1 cellular context compared by ENCODE assay signal in the genomic region with DNA sequence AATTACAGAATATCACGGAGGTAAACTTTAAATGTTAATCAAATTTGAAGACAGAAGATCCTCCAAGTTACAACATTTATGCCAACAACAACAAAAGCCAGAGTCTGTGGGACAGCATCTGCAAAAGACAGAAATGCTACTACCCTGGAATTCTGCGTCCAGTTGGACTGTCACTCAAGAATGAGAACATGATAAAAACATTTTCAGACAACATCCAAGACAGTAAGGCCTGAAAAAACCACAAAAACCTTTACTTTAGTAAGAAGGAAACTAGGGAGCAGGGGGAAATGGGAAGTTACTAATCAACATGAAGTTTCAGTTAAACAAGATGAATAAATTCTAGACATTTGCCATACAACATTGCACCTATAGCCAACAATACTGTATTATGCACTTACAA.
TF ChIP-seq lines count a peak whose summit lies in the region.

No MANE protein-coding gene starts in this region.

TF ChIP-seq in SK-N-SH, 30 proteins besides CTCF, POLR2A, EP300 and RAD21 (continued from another document):
- TF ChIP-seq, protein P1, sequence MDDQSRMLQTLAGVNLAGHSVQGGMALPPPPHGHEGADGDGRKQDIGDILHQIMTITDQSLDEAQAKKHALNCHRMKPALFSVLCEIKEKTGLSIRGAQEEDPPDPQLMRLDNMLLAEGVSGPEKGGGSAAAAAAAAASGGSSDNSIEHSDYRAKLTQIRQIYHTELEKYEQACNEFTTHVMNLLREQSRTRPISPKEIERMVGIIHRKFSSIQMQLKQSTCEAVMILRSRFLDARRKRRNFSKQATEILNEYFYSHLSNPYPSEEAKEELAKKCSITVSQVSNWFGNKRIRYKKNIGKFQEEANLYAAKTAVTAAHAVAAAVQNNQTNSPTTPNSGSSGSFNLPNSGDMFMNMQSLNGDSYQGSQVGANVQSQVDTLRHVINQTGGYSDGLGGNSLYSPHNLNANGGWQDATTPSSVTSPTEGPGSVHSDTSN (IDR thresholded peaks at IDR 0.05): no peak
- TF ChIP-seq FOXM1 (IDR thresholded peaks at IDR 0.05; ENCODE audit: low read depth) (no peak), JUND (IDR thresholded peaks at IDR 0.05) (no peak), YY1 (IDR thresholded peaks at IDR 0.05; ENCODE audit: low read depth) (no peak), MEF2A (IDR thresholded peaks at IDR 0.05; ENCODE audit: borderline replicate concordance, low read depth) (no peak), RFX5 (IDR thresholded peaks at IDR 0.05; ENCODE audit: low read length) (no peak), FOXJ3 (CRISPR knock-in tag; IDR thresholded peaks at IDR 0.05) (no peak)
- TF ChIP-seq, protein P2, sequence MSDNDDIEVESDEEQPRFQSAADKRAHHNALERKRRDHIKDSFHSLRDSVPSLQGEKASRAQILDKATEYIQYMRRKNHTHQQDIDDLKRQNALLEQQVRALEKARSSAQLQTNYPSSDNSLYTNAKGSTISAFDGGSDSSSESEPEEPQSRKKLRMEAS (IDR thresholded peaks at IDR 0.05; ENCODE audit: low read depth): no peak
